28 cellular contexts compared by ENCODE assay signal in the genomic region with DNA sequence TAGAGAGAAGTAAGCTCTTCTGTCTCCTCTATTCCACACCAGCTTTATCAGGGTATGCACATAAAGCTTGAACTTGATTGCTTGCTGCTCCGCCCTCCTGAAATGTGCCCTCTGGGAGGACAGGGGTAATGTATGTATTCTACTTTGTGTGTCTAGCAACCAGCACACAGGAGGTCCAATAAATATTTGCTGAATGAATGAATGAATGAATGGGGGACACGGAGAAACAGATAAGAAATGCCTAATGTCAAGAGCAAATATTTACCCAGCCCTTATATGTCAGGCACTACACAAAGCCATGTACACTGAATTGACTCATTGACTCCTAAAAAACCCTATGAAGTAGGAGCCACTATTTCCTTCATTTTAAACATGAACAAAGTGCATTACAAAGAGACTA. TPM values are rescaled to one million over a fixed set of nuclear protein-coding genes. Genes with fewer than 3 reads are reported as not detected.
DNase-seq lines count a peak whose midpoint lies in the region; ATAC-seq, FAIRE-seq and TF ChIP-seq lines count a peak whose summit lies in the region.
"Had no signal": no experiment of that assay in that cellular context is flagged by ENCODE, and none has a peak within 500 bp of the region (broad histone marks: within the 10 kb centered on the region; RNA-seq: fewer than 3 reads in every experiment).

No MANE protein-coding gene starts in this region.

- peaks cover 8% of the 10 kb centered on the region for H3K4me1 ChIP-seq in HEK293 (ENCODE audit: control insufficient read depth, insufficient read depth, low read length)
- H3K4me1 ChIP-seq in PC-3 (ENCODE audit: insufficient read depth, low read length), result peaks cover 51% of the 10 kb centered on the region
- peaks cover 0 to 4% of the 10 kb centered on the region in 2 donors for H3K4me1 ChIP-seq in small intestine (ENCODE audit: control insufficient read depth in 2 of 2, insufficient read depth in 1 of 2, low read depth in 1 of 2, low read length in 1 of 2)
- no peaks in the 10 kb centered on the region for H3K4me1 ChIP-seq in BE2C

- DNase-seq in NCI-H510A treated with DMSO at 0.1 percent for 48 hours (lab: John Stamatoyannopoulos, UW), result peak; percentile 17
- no peak for DNase-seq in NCI-H510A (lab: John Stamatoyannopoulos, UW)
- DNase-seq in PC-3, result peak; percentile 76
- peak; percentile 7 for DNase-seq in small intestine
- no peak for DNase-seq in BE2C
- DNase-seq in NCI-H774 (lab: John Stamatoyannopoulos, UW), result no peak
- DNase-seq: activated CD8-positive, alpha-beta memory T cell treated with anti-CD3 and anti-CD28 coated beads, Interleukin-2, amount 10 ng/mL, durations not matched to agents 7 days and 5 days; activated T-cell treated with anti-CD3 and anti-CD28 coated beads, Interleukin-2, amount 50 U/mL, for 48 hours; AML-193; CD8-positive, alpha-beta T cell; central memory CD4-positive, alpha-beta T cell; cortex of kidney; DMS 273 treated with DMSO at 0.1 percent for 48 hours; effector memory CD4-positive, alpha-beta T cell; HFFc6; mammary epithelial cell; NCI-H1092; NCI-H226; ovary; SK-N-SH; stimulated activated naive CD4-positive, alpha-beta T cell had no signal

- no TSS peak for BruUV-seq in PC-3 (replicated peaks; lab: Mats Ljungman, UMichigan)

- H3K27me3 ChIP-seq in PC-3 (ENCODE audit: low read length), result no peaks in the 10 kb centered on the region
- no peaks in the 10 kb centered on the region for H3K27me3 ChIP-seq in small intestine (ENCODE audit: control insufficient read depth in 2 of 2, insufficient read depth in 2 of 2, low read length in 2 of 2)
- H3K27me3 ChIP-seq in BE2C, result no peaks in the 10 kb centered on the region
- H3K27me3 ChIP-seq: ovary, upper lobe of left lung had no signal

- H3K79me2 ChIP-seq in PC-3 (ENCODE audit: low read length), result peaks cover 11% of the 10 kb centered on the region

- peaks cover 13% of the 10 kb centered on the region for H3F3A ChIP-seq in PC-3 (ENCODE audit: low read length, unreplicated experiment)

- POLR2A ChIA-PET in HEK293 (lab: Yijun Ruan, JAX) (no interaction called here), PC-3 (lab: Charles Lee; ENCODE audit: unreplicated experiment) (no interaction called here)

- CTCF ChIA-PET in HEK293 (lab: Yijun Ruan, JAX) (interaction anchor here (0.6 kb wide), 1 partner anchor 1123 kb away, joined by 3 read pairs; no protein-coding TSS in a partner anchor), PC-3 (lab: Charles Lee) (interaction anchor here (0.5 kb wide), 1 partner anchor 432 kb away, joined by 7 read pairs; no protein-coding TSS in a partner anchor)

- ATAC-seq in PC-3, result peak; percentile 7; the same call in 1 of the 2 replicates
- ATAC-seq in GM19463 (IDR thresholded peaks at IDR 0.05; ENCODE audit: unreplicated experiment), result no peak
- ATAC-seq: A549; activated CD8-positive, alpha-beta memory T cell treated with anti-CD3 and anti-CD28 coated beads, Interleukin-2, amount 10 ng/mL, durations not matched to agents 7 days and 5 days; CD8-positive, alpha-beta T cell; GM23338 had no signal

- H3K9me2 ChIP-seq in PC-3 (replicated peaks; ENCODE audit: low read length), result no peaks in the 10 kb centered on the region
- H3K9me2 ChIP-seq: SK-N-SH had no signal

- no peak overlapping the region for H2AFZ ChIP-seq in PC-3 (ENCODE audit: low read length)
- H2AFZ ChIP-seq: GM23338 had no signal

- TF ChIP-seq CTCF in HEK293 (tag by site-specific recombination; IDR thresholded peaks at IDR 0.05) (no peak), PC-3 (conservative IDR thresholded peaks at IDR 0.05; ENCODE audit: low read depth, low read length) (no peak), BE2C (IDR thresholded peaks at IDR 0.05; ENCODE audit: low read depth, low read length) (no peak)

- intact Hi-C loops in PC-3 (cut with micrococcal nuclease), result loop anchor here (5.0 kb wide), 3 partner anchors 68 to 293 kb away; no protein-coding TSS in a partner anchor

- peak overlapping the region; percentile 84 for H3K4me2 ChIP-seq in PC-3 (ENCODE audit: low read length)
- H3K4me2 ChIP-seq: GM23338, SK-N-SH, smooth muscle cell had no signal

- no peaks in the 10 kb centered on the region for H4K20me1 ChIP-seq in PC-3 (ENCODE audit: low read length)

- WGBS in small intestine, 3 donors, result 40 to 67% (median 49%) methylated on average over 2 of the region's 2 CpGs

- no peak overlapping the region for H3K9ac ChIP-seq in PC-3 (ENCODE audit: low read length)
- H3K9ac ChIP-seq: SK-N-SH had no signal

- H3K9me3 ChIP-seq in HEK293 (ENCODE audit: control insufficient read depth, insufficient read depth, low read depth, low read length) (no peaks in the 10 kb centered on the region), PC-3 (ENCODE audit: low read length) (no peaks in the 10 kb centered on the region), small intestine (ENCODE audit: control insufficient read depth, low read depth) (no peaks in the 10 kb centered on the region), BE2C (no peaks in the 10 kb centered on the region)
- H3K9me3 ChIP-seq: A549, ovary, SK-N-SH, upper lobe of left lung had no signal

- no peak overlapping the region for H3K4me3 ChIP-seq in HEK293 (ENCODE audit: low read depth, low read length)
- no peak overlapping the region for H3K4me3 ChIP-seq in PC-3 (ENCODE audit: low read length)
- H3K4me3 ChIP-seq in small intestine (ENCODE audit: low read depth in 1 of 2, low read length in 2 of 2), result no peak overlapping the region
- no peak overlapping the region for H3K4me3 ChIP-seq in BE2C (ENCODE audit: low read depth, low read length)
- H3K4me3 ChIP-seq: GM23338, ovary, smooth muscle cell, upper lobe of left lung had no signal

- peak overlapping the region; percentile 30; the same call in 1 of the 2 replicates for H3K27ac ChIP-seq in HEK293 (ENCODE audit: extremely low read depth, low read depth, low read length)
- peak overlapping the region; percentile 78 for H3K27ac ChIP-seq in PC-3 (ENCODE audit: low read length)
- H3K27ac ChIP-seq in small intestine (ENCODE audit: low read depth in 1 of 2, low read length in 1 of 2), result no peak overlapping the region
- H3K27ac ChIP-seq: A549, epithelial cell of prostate, ovary, upper lobe of left lung had no signal

- no peak for FAIRE-seq in small intestine (lab: Jason Lieb, UNC)
- FAIRE-seq: A549 had no signal

- H3K36me3 ChIP-seq in HEK293 (ENCODE audit: control insufficient read depth in 2 of 2, insufficient read depth in 1 of 2, low read length in 2 of 2) (peaks cover 0 to 1% of the 10 kb centered on the region in 2 experiments; a peak in 2 of 3 replicates), PC-3 (ENCODE audit: low read depth, low read length) (0 out of 2 replicates have a peak, but pooled peaks cover 1% of the 10 kb centered on the region), small intestine (ENCODE audit: control insufficient read depth in 2 of 2, insufficient read depth in 2 of 2, low read length in 2 of 2) (no peaks in the 10 kb centered on the region), BE2C (no peaks in the 10 kb centered on the region)
- H3K36me3 ChIP-seq: ovary, upper lobe of left lung had no signal

TF ChIP-seq in HEK293, 187 proteins besides CTCF, POLR2A, EP300 and RAD21:
- TF ChIP-seq GLIS1 (tag by site-specific recombination; IDR thresholded peaks at IDR 0.05) (peak; percentile 83), ZNF24 (tag by site-specific recombination; IDR thresholded peaks at IDR 0.05) (peak; percentile 47; the same call in 1 of the 2 replicates), SP2 (tag by site-specific recombination; IDR thresholded peaks at IDR 0.05) (no peak)

RNA-seq across cellular contexts. Expression of a gene that starts 2.3 kb away (rescaled TPM):
- 28.6 and 30.3 TPM in 2 replicates for total RNA-seq in PC-3 (2014; rRNA removed)
- 10 to 100 TPM; 18.2 to 36.2 (median 25.4) TPM for polyA plus RNA-seq in small intestine
- 17.6 TPM for polyA plus RNA-seq in BE2C (2012; ENCODE audit: insufficient read depth, insufficient read length, low read depth)

Comparison
In these comparisons a context has a peak if more than half of its experiments do, and no peak if none do; other contexts are left out.
1. DNase-seq: peak in NCI-H510A treated with DMSO at 0.1 percent for 48 hours (single experiment), PC-3 (single experiment) and small intestine (single experiment); none in NCI-H510A (single experiment), BE2C (single experiment) and NCI-H774 (single experiment).
2. H3K27ac ChIP-seq: peak in HEK293 (single experiment) and PC-3 (single experiment); none in small intestine (0 of 2).